29 cellular contexts compared by ENCODE assay signal in genomic region chr11:25535462-25535861, GRCh38.
DNase-seq lines count a peak whose midpoint lies in the region; ATAC-seq, FAIRE-seq and TF ChIP-seq lines count a peak whose summit lies in the region.
"Had no signal": no experiment of that assay in that cellular context is flagged by ENCODE, and none has a peak within 500 bp of the region (broad histone marks: within the 10 kb centered on the region; RNA-seq: fewer than 3 reads in every experiment).

No MANE protein-coding gene starts in this region.

- no peak overlapping the region for H3K9ac ChIP-seq in astrocyte (ENCODE audit: low read length)

- no peak overlapping the region for H2AFZ ChIP-seq in astrocyte (ENCODE audit: low read depth, low read length)

- H3K27me3 Mint-ChIP-seq in astrocyte (ENCODE audit: low read depth, unreplicated experiment): no peaks in the 10 kb centered on the region
- H3K27me3 Mint-ChIP-seq: activated naive CD8-positive, alpha-beta T cell treated with anti-CD3 and anti-CD28 coated beads, Interleukin-2, amount 10 ng/mL, durations not matched to agents 7 days and 5 days had no signal

- no peaks in the 10 kb centered on the region for H3K9me3 ChIP-seq in astrocyte (ENCODE audit: insufficient read depth, low read depth, low read length)
- no peaks in the 10 kb centered on the region for H3K9me3 ChIP-seq in sigmoid colon
- H3K9me3 ChIP-seq: esophagus muscularis mucosa had no signal

- H3K27me3 ChIP-seq in astrocyte (ENCODE audit: insufficient read depth, low read length): no peaks in the 10 kb centered on the region
- no peaks in the 10 kb centered on the region for H3K27me3 ChIP-seq in sigmoid colon
- H3K27me3 ChIP-seq: esophagus muscularis mucosa had no signal

- no peak for TF ChIP-seq POLR2A in sigmoid colon (IDR thresholded peaks at IDR 0.05)

- no peaks in the 10 kb centered on the region for H3K4me1 ChIP-seq in astrocyte (ENCODE audit: insufficient read depth, low read length)
- no peaks in the 10 kb centered on the region for H3K4me1 ChIP-seq in sigmoid colon
- H3K4me1 ChIP-seq: esophagus muscularis mucosa had no signal

- no peak for TF ChIP-seq EP300 in sigmoid colon (IDR thresholded peaks at IDR 0.05)

- H3K36me3 ChIP-seq in astrocyte (ENCODE audit: insufficient read depth, low read length) (no peaks in the 10 kb centered on the region), sigmoid colon (no peaks in the 10 kb centered on the region)
- H3K36me3 ChIP-seq: esophagus muscularis mucosa had no signal

- ATAC-seq in esophagus mucosa (peak; percentile 51), left cardiac atrium (peak; percentile 76 to 78), GM21529 (IDR thresholded peaks at IDR 0.05; ENCODE audit: unreplicated experiment) (no peak), GM18502 (IDR thresholded peaks at IDR 0.05; ENCODE audit: poor library complexity, unreplicated experiment) (no peak)
- ATAC-seq: activated CD8-positive, alpha-beta T cell treated with anti-CD3 and anti-CD28 coated beads, Interleukin-2, amount 10 ng/mL, durations not matched to agents 7 days and 5 days; HepG2; natural killer cell; PC-3 had no signal

- H3K4me3 ChIP-seq in astrocyte (ENCODE audit: insufficient read depth, low read depth, low read length) (no peak overlapping the region), sigmoid colon (no peak overlapping the region)
- H3K4me3 ChIP-seq: esophagus muscularis mucosa had no signal

- no peaks in the 10 kb centered on the region for H3K36me3 Mint-ChIP-seq in astrocyte (ENCODE audit: low read depth, unreplicated experiment)
- H3K36me3 Mint-ChIP-seq: activated naive CD8-positive, alpha-beta T cell treated with anti-CD3 and anti-CD28 coated beads, Interleukin-2, amount 10 ng/mL, durations not matched to agents 7 days and 5 days; CD14-positive monocyte; natural killer cell had no signal

- intact Hi-C loops in left cardiac atrium (cut with DNase I) (no loop called here), sigmoid colon (cut with DNase I) (no loop called here)

- DNase-seq in astrocyte (ENCODE audit: low read depth): peak; percentile 0
- peak; percentile 26 for DNase-seq in left cardiac atrium
- peak; percentile 68 for DNase-seq in sigmoid colon
- DNase-seq in EL: no peak
- DNase-seq in AML-193 (lab: John Stamatoyannopoulos, UW): no peak
- DNase-seq: activated CD4-positive, alpha-beta T cell treated with anti-CD3 and anti-CD28 coated beads for 1 hour; activated CD8-positive, alpha-beta T cell treated with anti-CD3 and anti-CD28 coated beads, Interleukin-2, amount 10 ng/mL, durations not matched to agents 7 days and 5 days; activated effector memory CD4-positive, alpha-beta T cell treated with Interleukin-2 at 50 U/mL for 16 hours; activated naive CD8-positive, alpha-beta T cell treated with anti-CD3 and anti-CD28 coated beads, Interleukin-2, amount 10 ng/mL, durations not matched to agents 7 days and 5 days; activated T-cell treated with anti-CD3 and anti-CD28 coated beads for 4 hours; effector CD8-positive, alpha-beta T cell; head of caudate nucleus; midbrain; natural killer cell; NCI-H1092; NCI-H187; NCI-H82; PC-3; SHP77 treated with DMSO at 0.1 percent for 48 hours; stimulated activated CD4-positive, alpha-beta T cell treated with anti-CD3 and anti-CD28 coated beads, Interleukin-12 subunit alpha, Interleukin-12 subunit beta, amount 100 ng/mL, for 4 hours; stimulated activated CD4-positive, alpha-beta T cell treated with anti-CD3 and anti-CD28 coated beads, Interleukin-4, amount 100 ng/mL, for 4 hours; stimulated activated naive CD4-positive, alpha-beta T cell had no signal

- WGBS in sigmoid colon, 2 donors: 71 to 72% methylated on average over 3 of the region's 3 CpGs

- no peaks in the 10 kb centered on the region for H3K79me2 ChIP-seq in astrocyte (ENCODE audit: insufficient read depth, low read length)

- H3K9me3 Mint-ChIP-seq in astrocyte (ENCODE audit: unreplicated experiment): no peaks in the 10 kb centered on the region
- H3K9me3 Mint-ChIP-seq: CD14-positive monocyte had no signal

- FAIRE-seq in astrocyte (lab: Jason Lieb, UNC): no peak
- FAIRE-seq: colon, HepG2 had no signal

- no peak overlapping the region for H3K27ac Mint-ChIP-seq in astrocyte (ENCODE audit: unreplicated experiment)
- H3K27ac Mint-ChIP-seq: activated CD8-positive, alpha-beta T cell treated with anti-CD3 and anti-CD28 coated beads, Interleukin-2, amount 10 ng/mL, durations not matched to agents 7 days and 5 days; activated naive CD8-positive, alpha-beta T cell treated with anti-CD3 and anti-CD28 coated beads, Interleukin-2, amount 10 ng/mL, durations not matched to agents 7 days and 5 days; CD14-positive monocyte; natural killer cell had no signal

- no peak overlapping the region for H3K27ac ChIP-seq in astrocyte (ENCODE audit: low read depth, low read length)
- peak overlapping the region in 1 of 4 donors; percentile 23 for H3K27ac ChIP-seq in sigmoid colon
- H3K27ac ChIP-seq: esophagus muscularis mucosa had no signal

- no peaks in the 10 kb centered on the region for H4K20me1 ChIP-seq in astrocyte (ENCODE audit: insufficient read depth, low read length)

- H3K4me2 ChIP-seq in astrocyte (ENCODE audit: low read length): no peak overlapping the region

- TF ChIP-seq CTCF in astrocyte (IDR thresholded peaks at IDR 0.05; ENCODE audit: insufficient read depth, low read depth, low read length): no peak
- TF ChIP-seq CTCF in sigmoid colon (IDR thresholded peaks at IDR 0.05): no peak

- H3K4me1 Mint-ChIP-seq in astrocyte (ENCODE audit: low read depth, unreplicated experiment): no peaks in the 10 kb centered on the region
- H3K4me1 Mint-ChIP-seq: activated naive CD8-positive, alpha-beta T cell treated with anti-CD3 and anti-CD28 coated beads, Interleukin-2, amount 10 ng/mL, durations not matched to agents 7 days and 5 days; CD14-positive monocyte; natural killer cell had no signal

- H3K4me3 Mint-ChIP-seq in astrocyte (ENCODE audit: unreplicated experiment): no peak overlapping the region
- H3K4me3 Mint-ChIP-seq: activated CD8-positive, alpha-beta T cell treated with anti-CD3 and anti-CD28 coated beads, Interleukin-2, amount 10 ng/mL, durations not matched to agents 7 days and 5 days; activated naive CD8-positive, alpha-beta T cell treated with anti-CD3 and anti-CD28 coated beads, Interleukin-2, amount 10 ng/mL, durations not matched to agents 7 days and 5 days; CD14-positive monocyte; natural killer cell had no signal

Comparison
In these comparisons a context has a peak if more than half of its experiments do, and no peak if none do; other contexts are left out.
1. DNase-seq: peak in astrocyte (single experiment), left cardiac atrium (single experiment) and sigmoid colon (single experiment); none in EL (single experiment) and AML-193 (0 of 2).
2. ATAC-seq: peak in esophagus mucosa (single experiment) and left cardiac atrium (2 of 2); none in GM21529 (single experiment) and GM18502 (single experiment).